In genomic region chr10:17366705-17367104, GRCh38 we compare ENCODE assay signal across 29 cellular contexts.
"Had no signal": no experiment of that assay in that cellular context is flagged by ENCODE, and none has a peak within 500 bp of the region (broad histone marks: within the 10 kb centered on the region; RNA-seq: fewer than 3 reads in every experiment).

No MANE protein-coding gene starts in this region.

- DNase-seq: colonic mucosa; cortex of kidney; dermis blood vessel endothelial cell; dorsolateral prefrontal cortex; effector CD4-positive, alpha-beta T cell; effector CD8-positive, alpha-beta T cell; effector memory CD4-positive, alpha-beta T cell; effector memory CD8-positive, alpha-beta T cell; endodermal cell; erythroblast; esophagus squamous epithelium; foreskin fibroblast; foreskin keratinocyte; foreskin melanocyte; gastrocnemius medialis; glutamatergic neuron; head of caudate nucleus; heart left ventricle; heart right ventricle had no signal

- H3K27me3 ChIP-seq: colonic mucosa, dorsolateral prefrontal cortex, esophagus muscularis mucosa, esophagus squamous epithelium, foreskin keratinocyte, gastrocnemius medialis, gastroesophageal sphincter, heart left ventricle, heart right ventricle had no signal

- ATAC-seq: effector memory CD8-positive, alpha-beta T cell; esophagus mucosa; foreskin keratinocyte; gastrocnemius medialis; gastroesophageal sphincter; heart left ventricle; heart right ventricle had no signal

- H3K4me3 Mint-ChIP-seq: dendritic cell treated with granulocyte-macrophage colony-stimulating factor and Interleukin-4, amounts not matched to agents 40 ng/mL and 50 ng/mL, for 4 days; effector memory CD8-positive, alpha-beta T cell; endodermal cell had no signal

- H3K27me3 Mint-ChIP-seq: dendritic cell treated with granulocyte-macrophage colony-stimulating factor and Interleukin-4, amounts not matched to agents 40 ng/mL and 50 ng/mL, for 4 days had no signal

- H3K9me3 ChIP-seq: colonic mucosa, esophagus squamous epithelium had no signal

- H3K4me3 ChIP-seq: colonic mucosa, coronary artery, dorsolateral prefrontal cortex, esophagus muscularis mucosa, esophagus squamous epithelium, gastrocnemius medialis, gastroesophageal sphincter, heart left ventricle, heart right ventricle had no signal

- H3K36me3 ChIP-seq: colonic mucosa, esophagus muscularis mucosa, esophagus squamous epithelium, gastrocnemius medialis, gastroesophageal sphincter, heart left ventricle, heart right ventricle had no signal

- H3K4me1 Mint-ChIP-seq: endodermal cell had no signal

- H3K27ac ChIP-seq: colonic mucosa, coronary artery, dorsolateral prefrontal cortex, epithelial cell of prostate, esophagus muscularis mucosa, esophagus squamous epithelium, foreskin keratinocyte, gastrocnemius medialis, gastroesophageal sphincter, heart left ventricle, heart right ventricle had no signal

- H3K27ac Mint-ChIP-seq: dendritic cell treated with granulocyte-macrophage colony-stimulating factor and Interleukin-4, amounts not matched to agents 40 ng/mL and 50 ng/mL, for 4 days; effector memory CD8-positive, alpha-beta T cell; endodermal cell had no signal

- H3K4me1 ChIP-seq: colonic mucosa, esophagus muscularis mucosa, esophagus squamous epithelium, foreskin keratinocyte, gastrocnemius medialis, gastroesophageal sphincter, heart left ventricle, heart right ventricle had no signal

- FAIRE-seq: colon, endometrium, endothelial cell of umbilical vein, frontal cortex had no signal
